In the genomic region with DNA sequence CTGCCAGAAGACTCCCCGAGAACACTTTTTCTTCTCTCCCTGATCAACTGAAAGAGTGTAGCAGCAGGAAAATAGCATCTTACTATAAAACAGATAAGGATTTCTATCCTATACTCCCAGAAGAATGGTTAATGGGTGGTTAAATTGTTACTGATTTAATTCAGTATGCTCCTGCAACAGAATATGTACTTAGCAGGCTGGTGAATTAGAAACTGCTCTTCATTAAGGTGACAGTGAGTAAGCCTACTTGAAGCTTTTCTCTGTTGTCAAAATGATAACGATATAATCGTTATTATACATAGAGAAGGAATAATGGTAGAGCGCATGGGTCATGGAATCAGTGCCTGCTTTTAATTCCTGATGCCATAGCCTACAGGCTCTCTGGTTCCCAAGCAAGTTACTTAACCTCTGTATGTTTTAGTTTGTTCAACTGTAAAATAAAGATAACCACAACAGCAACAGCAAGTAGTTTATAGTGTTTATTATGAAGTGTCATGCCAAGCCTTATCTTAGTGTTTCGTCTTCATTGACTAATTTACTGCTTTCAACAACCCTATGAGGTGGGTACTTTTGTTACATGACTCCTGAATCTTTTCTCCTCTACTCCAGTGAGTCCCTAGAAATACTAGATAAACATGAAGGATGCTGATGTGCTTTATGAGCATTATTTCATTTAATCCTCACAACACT, we compare ENCODE assay signal across 25 cellular contexts.
"Had no signal": no experiment of that assay in that cellular context is flagged by ENCODE, and none has a peak within 500 bp of the region (broad histone marks: within the 10 kb centered on the region; RNA-seq: fewer than 3 reads in every experiment).

No MANE protein-coding gene starts in this region.

- H3K27ac Mint-ChIP-seq: activated CD4-positive, alpha-beta T cell treated with anti-CD3 and anti-CD28 coated beads, Interleukin-2, amount 10 ng/mL, durations not matched to agents 24 days and 14 days; activated CD8-positive, alpha-beta T cell treated with anti-CD3 and anti-CD28 coated beads for 36 hours; activated naive CD8-positive, alpha-beta T cell; activated T-cell treated with anti-CD3 and anti-CD28 coated beads, Interleukin-2, amount 50 U/mL, for 72 hours; brain; naive thymus-derived CD4-positive, alpha-beta T cell had no signal

- H3K4me3 ChIP-seq: adrenal gland, ascending aorta, right atrium auricular region, suprapubic skin, tibial artery, upper lobe of right lung had no signal

- H3K4me1 Mint-ChIP-seq: activated CD4-positive, alpha-beta T cell treated with anti-CD3 and anti-CD28 coated beads, Interleukin-2, amount 10 ng/mL, durations not matched to agents 24 days and 14 days; brain had no signal

- H3K9me3 Mint-ChIP-seq: brain had no signal

- H3K27ac ChIP-seq: adrenal gland, ascending aorta, right atrium auricular region, suprapubic skin, tibial artery, upper lobe of right lung had no signal

- H3K36me3 Mint-ChIP-seq: brain had no signal

- DNase-seq: activated CD4-positive, alpha-beta T cell treated with anti-CD3 and anti-CD28 coated beads, Interleukin-2, amount 10 ng/mL, durations not matched to agents 24 days and 14 days; activated CD4-positive, CD25-positive, alpha-beta regulatory T cell treated with anti-CD3 and anti-CD28 coated beads, Interleukin-2, amount 50 U/mL, for 72 hours; activated CD8-positive, alpha-beta T cell treated with anti-CD3 and anti-CD28 coated beads for 36 hours; activated naive CD4-positive, alpha-beta T cell; activated T-cell treated with anti-CD3 and anti-CD28 coated beads, Interleukin-2, amount 50 U/mL, for 72 hours; adrenal gland; cortex of kidney; head of caudate nucleus; hypothalamus; immature natural killer cell; kidney; left colon; midbrain; naive thymus-derived CD4-positive, alpha-beta T cell; stimulated activated CD4-positive, alpha-beta T cell treated with anti-CD3 and anti-CD28 coated beads, Interleukin-15, amount 100 ng/mL, for 24 hours; stimulated activated CD4-positive, alpha-beta T cell treated with anti-CD3 and anti-CD28 coated beads, Interleukin-2, amount 100 ng/mL, for 24 hours; stimulated activated naive CD4-positive, alpha-beta T cell; T-helper 2 cell; tibial artery; upper lobe of right lung had no signal

- H3K36me3 ChIP-seq: adrenal gland, ascending aorta, right atrium auricular region, suprapubic skin, tibial artery, upper lobe of right lung had no signal

- ATAC-seq: activated CD8-positive, alpha-beta T cell treated with anti-CD3 and anti-CD28 coated beads for 36 hours; left colon; naive thymus-derived CD4-positive, alpha-beta T cell; upper lobe of right lung had no signal

- H3K4me1 ChIP-seq: adrenal gland, ascending aorta, right atrium auricular region, suprapubic skin, tibial artery, upper lobe of right lung had no signal

- H3K4me3 Mint-ChIP-seq: activated CD4-positive, alpha-beta T cell treated with anti-CD3 and anti-CD28 coated beads, Interleukin-2, amount 10 ng/mL, durations not matched to agents 24 days and 14 days; activated CD8-positive, alpha-beta T cell treated with anti-CD3 and anti-CD28 coated beads for 36 hours; activated naive CD8-positive, alpha-beta T cell; activated T-cell treated with anti-CD3 and anti-CD28 coated beads, Interleukin-2, amount 50 U/mL, for 72 hours; brain; immature natural killer cell; naive thymus-derived CD4-positive, alpha-beta T cell had no signal

- H3K27me3 ChIP-seq: adrenal gland, ascending aorta, right atrium auricular region, suprapubic skin, tibial artery, upper lobe of right lung had no signal

- H3K27me3 Mint-ChIP-seq: activated CD4-positive, alpha-beta T cell treated with anti-CD3 and anti-CD28 coated beads, Interleukin-2, amount 10 ng/mL, durations not matched to agents 24 days and 14 days; activated CD8-positive, alpha-beta T cell treated with anti-CD3 and anti-CD28 coated beads for 36 hours; activated naive CD8-positive, alpha-beta T cell; naive thymus-derived CD4-positive, alpha-beta T cell had no signal

- H3K9me3 ChIP-seq: adrenal gland, ascending aorta, right atrium auricular region, suprapubic skin, tibial artery, upper lobe of right lung had no signal
